ENCODE assay signal across 1 cellular context in the genomic region with DNA sequence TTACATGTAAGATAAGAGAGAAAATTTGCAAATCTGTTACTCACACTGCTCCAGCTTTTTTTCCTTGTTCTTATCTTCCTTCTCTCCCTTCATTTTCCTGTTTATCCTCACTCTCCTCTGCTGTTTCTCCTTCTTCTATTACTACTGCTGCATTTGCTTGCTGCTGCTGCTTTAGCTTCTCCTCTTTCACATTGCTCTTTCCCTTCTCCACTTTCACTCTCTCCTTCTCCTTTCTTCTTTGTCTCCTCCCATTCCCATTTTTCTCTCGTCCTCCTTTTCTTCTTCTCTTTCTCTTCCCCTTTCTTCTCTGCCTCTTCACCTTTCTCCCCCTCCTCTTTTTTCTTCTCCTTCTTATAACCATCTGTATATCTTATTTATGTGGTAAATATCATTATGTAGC.
TF ChIP-seq lines count a peak whose summit lies in the region.

No MANE protein-coding gene starts in this region.

TF ChIP-seq in WTC11, 78 proteins besides CTCF, POLR2A, EP300 and RAD21 (continued from another document):
- TF ChIP-seq, protein P1, sequence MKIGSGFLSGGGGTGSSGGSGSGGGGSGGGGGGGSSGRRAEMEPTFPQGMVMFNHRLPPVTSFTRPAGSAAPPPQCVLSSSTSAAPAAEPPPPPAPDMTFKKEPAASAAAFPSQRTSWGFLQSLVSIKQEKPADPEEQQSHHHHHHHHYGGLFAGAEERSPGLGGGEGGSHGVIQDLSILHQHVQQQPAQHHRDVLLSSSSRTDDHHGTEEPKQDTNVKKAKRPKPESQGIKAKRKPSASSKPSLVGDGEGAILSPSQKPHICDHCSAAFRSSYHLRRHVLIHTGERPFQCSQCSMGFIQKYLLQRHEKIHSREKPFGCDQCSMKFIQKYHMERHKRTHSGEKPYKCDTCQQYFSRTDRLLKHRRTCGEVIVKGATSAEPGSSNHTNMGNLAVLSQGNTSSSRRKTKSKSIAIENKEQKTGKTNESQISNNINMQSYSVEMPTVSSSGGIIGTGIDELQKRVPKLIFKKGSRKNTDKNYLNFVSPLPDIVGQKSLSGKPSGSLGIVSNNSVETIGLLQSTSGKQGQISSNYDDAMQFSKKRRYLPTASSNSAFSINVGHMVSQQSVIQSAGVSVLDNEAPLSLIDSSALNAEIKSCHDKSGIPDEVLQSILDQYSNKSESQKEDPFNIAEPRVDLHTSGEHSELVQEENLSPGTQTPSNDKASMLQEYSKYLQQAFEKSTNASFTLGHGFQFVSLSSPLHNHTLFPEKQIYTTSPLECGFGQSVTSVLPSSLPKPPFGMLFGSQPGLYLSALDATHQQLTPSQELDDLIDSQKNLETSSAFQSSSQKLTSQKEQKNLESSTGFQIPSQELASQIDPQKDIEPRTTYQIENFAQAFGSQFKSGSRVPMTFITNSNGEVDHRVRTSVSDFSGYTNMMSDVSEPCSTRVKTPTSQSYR (CRISPR knock-in tag; IDR thresholded peaks at IDR 0.05), result no peak
- no peak for TF ChIP-seq PREB (CRISPR knock-in tag; IDR thresholded peaks at IDR 0.05; ENCODE audit: borderline replicate concordance)
- TF ChIP-seq, protein P2, sequence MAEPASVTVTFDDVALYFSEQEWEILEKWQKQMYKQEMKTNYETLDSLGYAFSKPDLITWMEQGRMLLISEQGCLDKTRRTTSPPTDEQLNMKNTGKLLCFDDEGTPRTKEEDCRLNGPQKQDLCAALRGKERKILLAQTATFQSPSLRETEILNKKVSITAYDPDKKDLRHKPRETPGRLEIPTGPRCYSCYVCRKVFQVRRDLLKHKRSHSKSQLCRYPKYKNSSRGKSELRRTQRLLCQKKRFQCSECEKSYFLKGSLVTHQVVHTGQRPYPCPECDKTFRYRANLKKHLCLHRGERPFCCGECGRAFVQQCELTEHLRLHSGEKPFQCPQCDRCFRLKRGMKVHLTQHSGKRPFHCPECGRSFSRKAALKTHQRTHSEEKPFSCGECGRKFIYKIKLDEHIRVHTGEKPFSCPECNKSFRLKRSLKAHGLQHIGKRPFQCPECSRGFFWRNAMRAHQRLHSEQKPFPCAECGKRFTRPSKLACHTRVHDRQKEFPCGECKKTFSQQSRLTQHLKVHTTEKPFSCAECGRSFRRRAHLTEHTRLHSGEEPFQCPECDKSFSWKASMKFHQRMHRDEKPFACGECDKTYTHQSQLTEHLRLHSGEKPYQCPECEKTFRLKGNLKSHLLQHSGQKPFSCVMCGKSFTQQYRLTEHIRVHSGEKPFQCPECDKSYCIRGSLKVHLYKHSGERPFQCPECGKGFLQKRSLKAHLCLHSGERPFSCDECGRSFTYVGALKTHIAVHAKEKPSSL (CRISPR knock-in tag; conservative IDR thresholded peaks at IDR 0.05), result no peak
- no peak for TF ChIP-seq FOXJ3 (CRISPR knock-in tag; IDR thresholded peaks at IDR 0.05; ENCODE audit: borderline replicate concordance)
- TF ChIP-seq, protein P3, sequence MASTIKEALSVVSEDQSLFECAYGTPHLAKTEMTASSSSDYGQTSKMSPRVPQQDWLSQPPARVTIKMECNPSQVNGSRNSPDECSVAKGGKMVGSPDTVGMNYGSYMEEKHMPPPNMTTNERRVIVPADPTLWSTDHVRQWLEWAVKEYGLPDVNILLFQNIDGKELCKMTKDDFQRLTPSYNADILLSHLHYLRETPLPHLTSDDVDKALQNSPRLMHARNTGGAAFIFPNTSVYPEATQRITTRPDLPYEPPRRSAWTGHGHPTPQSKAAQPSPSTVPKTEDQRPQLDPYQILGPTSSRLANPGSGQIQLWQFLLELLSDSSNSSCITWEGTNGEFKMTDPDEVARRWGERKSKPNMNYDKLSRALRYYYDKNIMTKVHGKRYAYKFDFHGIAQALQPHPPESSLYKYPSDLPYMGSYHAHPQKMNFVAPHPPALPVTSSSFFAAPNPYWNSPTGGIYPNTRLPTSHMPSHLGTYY (CRISPR knock-in tag; IDR thresholded peaks at IDR 0.05), result no peak
- no peak for TF ChIP-seq FOXK1 (CRISPR knock-in tag; IDR thresholded peaks at IDR 0.05)
- TF ChIP-seq E2F5 (CRISPR knock-in tag; IDR thresholded peaks at IDR 0.05), result no peak
